In the genomic region with DNA sequence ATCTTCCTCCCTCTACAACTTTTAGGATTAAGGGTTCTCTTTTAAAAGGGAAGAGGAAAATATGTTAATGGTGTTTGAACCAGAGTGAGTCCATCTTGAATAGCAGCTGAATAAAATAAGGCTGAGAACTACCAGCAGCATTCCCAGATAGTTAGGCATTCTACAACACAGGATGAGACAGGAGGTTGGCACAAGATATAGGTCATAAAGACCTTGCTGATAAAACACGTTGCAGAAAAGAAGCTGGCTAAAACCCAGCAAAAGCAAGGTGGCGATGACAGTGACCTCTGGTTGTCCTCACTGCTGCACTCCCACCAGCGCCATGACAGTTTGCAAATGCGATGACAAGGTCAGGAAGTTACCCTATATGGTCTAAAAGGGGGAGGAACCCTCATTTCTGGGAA, we compare ENCODE assay signal across 32 cellular contexts.
"Had no signal": no experiment of that assay in that cellular context is flagged by ENCODE, and none has a peak within 500 bp of the region (broad histone marks: within the 10 kb centered on the region; RNA-seq: fewer than 3 reads in every experiment).

No MANE protein-coding gene starts in this region.

- FAIRE-seq: bronchial epithelial cell, colon had no signal

- H3K4me3 ChIP-seq: ascending aorta, esophagus muscularis mucosa, gastrocnemius medialis had no signal

- H3K9me3 ChIP-seq: gastrocnemius medialis had no signal

- H3K27ac ChIP-seq: ascending aorta, brain microvascular endothelial cell, esophagus muscularis mucosa, foreskin keratinocyte, gastrocnemius medialis, WERI-Rb-1 had no signal

- DNase-seq: activated B cell treated with CpG ODN at 0.5 μM for 24 hours; activated CD4-positive, alpha-beta T cell treated with anti-CD3 and anti-CD28 coated beads for 48 hours; activated CD4-positive, alpha-beta T cell treated with anti-CD3 and anti-CD28 coated beads, Interleukin-2, amount 50 U/mL, for 1 hour; activated CD4-positive, alpha-beta T cell treated with anti-CD3 and anti-CD28 coated beads, Interleukin-2, amount 50 U/mL, for 48 hours; activated CD8-positive, alpha-beta memory T cell treated with anti-CD3 and anti-CD28 coated beads, Interleukin-2, amount 10 ng/mL, durations not matched to agents 7 days and 5 days; activated CD8-positive, alpha-beta memory T cell treated with anti-CD3 and anti-CD28 coated beads, Interleukin-2, amount 50 U/mL, for 4 hours; activated CD8-positive, alpha-beta T cell treated with anti-CD3 and anti-CD28 coated beads, Interleukin-2, amount 10 ng/mL, durations not matched to agents 7 days and 5 days; activated effector memory CD4-positive, alpha-beta T cell treated with anti-CD3 and anti-CD28 coated beads, Interleukin-2, amount 50 U/mL, for 16 hours; activated naive CD4-positive, alpha-beta T cell treated with anti-CD3 and anti-CD28 coated beads for 36 hours; activated naive CD8-positive, alpha-beta T cell treated with anti-CD3 and anti-CD28 coated beads for 36 hours; activated naive CD8-positive, alpha-beta T cell treated with anti-CD3 and anti-CD28 coated beads, Interleukin-2, amount 50 U/mL, for 24 hours; activated T-cell treated with anti-CD3 and anti-CD28 coated beads, Interleukin-2, amount 50 U/mL, for 1 hour; activated T-cell treated with anti-CD3 and anti-CD28 coated beads, Interleukin-2, amount 50 U/mL, for 48 hours; brain microvascular endothelial cell; caudate nucleus; cortex of kidney; dermis blood vessel endothelial cell; effector CD4-positive, alpha-beta T cell; effector memory CD8-positive, alpha-beta T cell; erythroblast; foreskin keratinocyte; gastrocnemius medialis; glutamatergic neuron; T-helper 1 cell; T-helper 17 cell; T1000; WERI-Rb-1 had no signal

- ATAC-seq: activated CD4-positive, CD25-positive, alpha-beta regulatory T cell treated with anti-CD3 and anti-CD28 coated beads, Interleukin-2, amount 50 U/mL, for 24 hours; activated CD8-positive, alpha-beta memory T cell treated with anti-CD3 and anti-CD28 coated beads, Interleukin-2, amount 10 ng/mL, durations not matched to agents 7 days and 5 days; activated CD8-positive, alpha-beta T cell treated with anti-CD3 and anti-CD28 coated beads, Interleukin-2, amount 10 ng/mL, durations not matched to agents 7 days and 5 days; activated naive CD8-positive, alpha-beta T cell treated with anti-CD3 and anti-CD28 coated beads, Interleukin-2, amount 50 U/mL, for 24 hours; effector memory CD8-positive, alpha-beta T cell; foreskin keratinocyte; gastrocnemius medialis; T-helper 17 cell had no signal

- H3K4me1 ChIP-seq: ascending aorta, esophagus muscularis mucosa, foreskin keratinocyte, gastrocnemius medialis had no signal

- H3K27me3 ChIP-seq: ascending aorta, brain microvascular endothelial cell, esophagus muscularis mucosa, foreskin keratinocyte, gastrocnemius medialis had no signal

- H3K36me3 ChIP-seq: ascending aorta, brain microvascular endothelial cell, esophagus muscularis mucosa, gastrocnemius medialis, WERI-Rb-1 had no signal
